ENCODE assay signal across 1 cellular context in the genomic region with DNA sequence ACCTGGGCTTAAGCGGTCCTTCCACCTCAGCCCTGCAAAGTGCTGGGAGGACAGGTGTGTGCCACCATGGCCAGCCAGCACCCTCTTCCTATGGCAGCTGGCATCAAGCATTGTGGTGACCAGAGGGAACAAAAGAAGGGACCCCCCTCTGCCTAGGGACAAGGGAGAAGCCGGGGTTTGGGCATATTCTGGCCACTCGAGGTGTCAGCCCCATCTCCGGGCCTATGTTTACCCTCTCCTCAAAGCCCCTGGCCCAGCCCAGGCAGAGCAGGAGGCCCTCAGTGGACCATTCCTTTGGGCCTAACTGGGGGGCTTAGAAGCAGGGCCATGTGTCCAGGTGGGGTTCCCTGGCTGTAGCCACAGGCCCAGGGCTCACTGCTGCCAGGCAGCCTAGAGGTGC.
TF ChIP-seq lines count a peak whose summit lies in the region.

No MANE protein-coding gene starts in this region.

TF ChIP-seq in GM12878, 131 proteins besides CTCF, POLR2A, EP300 and RAD21:
- TF ChIP-seq, protein P1, sequence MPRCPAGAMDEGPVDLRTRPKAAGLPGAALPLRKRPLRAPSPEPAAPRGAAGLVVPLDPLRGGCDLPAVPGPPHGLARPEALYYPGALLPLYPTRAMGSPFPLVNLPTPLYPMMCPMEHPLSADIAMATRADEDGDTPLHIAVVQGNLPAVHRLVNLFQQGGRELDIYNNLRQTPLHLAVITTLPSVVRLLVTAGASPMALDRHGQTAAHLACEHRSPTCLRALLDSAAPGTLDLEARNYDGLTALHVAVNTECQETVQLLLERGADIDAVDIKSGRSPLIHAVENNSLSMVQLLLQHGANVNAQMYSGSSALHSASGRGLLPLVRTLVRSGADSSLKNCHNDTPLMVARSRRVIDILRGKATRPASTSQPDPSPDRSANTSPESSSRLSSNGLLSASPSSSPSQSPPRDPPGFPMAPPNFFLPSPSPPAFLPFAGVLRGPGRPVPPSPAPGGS (IDR thresholded peaks at IDR 0.05; ENCODE audit: borderline replicate concordance, insufficient read depth, low read depth, low read length, poor library complexity, severe bottlenecking): no peak
TF ChIP-seq in GM12878: peak in this region for 0.
